Comparison of ENCODE assay signal across 22 cellular contexts in the genomic region with DNA sequence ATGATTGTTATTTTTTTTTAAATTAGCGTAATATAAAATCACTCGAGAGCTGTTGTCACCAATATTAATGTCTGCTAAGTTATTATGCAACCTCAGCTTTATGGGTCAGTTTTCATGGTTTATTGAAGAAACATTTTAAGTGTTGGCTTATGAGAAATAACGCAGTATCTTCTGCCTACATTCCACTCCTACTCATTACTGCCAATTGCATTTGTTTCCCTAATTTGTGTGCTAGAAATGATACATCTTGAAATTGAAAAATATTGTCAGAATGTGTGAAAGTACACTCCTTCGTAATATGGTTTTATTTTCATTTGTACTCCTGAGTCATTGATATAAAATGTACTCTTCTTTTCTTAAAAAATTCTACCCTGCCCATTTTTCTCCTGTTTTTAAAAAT.
DNase-seq lines count a peak whose midpoint lies in the region; ATAC-seq, FAIRE-seq and TF ChIP-seq lines count a peak whose summit lies in the region.
"Had no signal": no experiment of that assay in that cellular context is flagged by ENCODE, and none has a peak within 500 bp of the region (broad histone marks: within the 10 kb centered on the region; RNA-seq: fewer than 3 reads in every experiment).

No MANE protein-coding gene starts in this region.

- DNase-seq in HepG2 (ENCODE audit: low spot score) (no peak), right lobe of liver (no peak), LHCN-M2 (ENCODE audit: low read depth) (peak; percentile 19), fibroblast of villous mesenchyme (ENCODE audit: low read depth) (peak; percentile 55), small intestine (no peak), mammary epithelial cell (no peak)
- DNase-seq in activated CD8-positive, alpha-beta memory T cell treated with anti-CD3 and anti-CD28 coated beads for 24 hours = no peak
- DNase-seq: BE2C; C1 segment of cervical spinal cord; CD4-positive, CD25-positive, alpha-beta regulatory T cell; CD8-positive, alpha-beta memory T cell; COR-L47; GOT3; H7; HFFc6 had no signal

- H3K27ac ChIP-seq in HepG2 (ENCODE audit: extremely low read length, insufficient read depth, low read length) = no peak overlapping the region
- no peak overlapping the region for H3K27ac ChIP-seq in right lobe of liver
- H3K27ac ChIP-seq in small intestine (ENCODE audit: low read depth in 1 of 2, low read length in 1 of 2) = no peak overlapping the region
- no peak overlapping the region for H3K27ac ChIP-seq in mammary epithelial cell (ENCODE audit: insufficient read depth, low read depth, low read length)
- H3K27ac ChIP-seq: 22Rv1, A549 had no signal

- POLR2A ChIA-PET in HepG2 (lab: Yijun Ruan, JAX) = no interaction called here

- ATAC-seq in HepG2 (no peak), right lobe of liver (no peak), HG03135 (IDR thresholded peaks at IDR 0.05; ENCODE audit: unreplicated experiment) (no peak)
- ATAC-seq: A549, HCT116 had no signal

- WGBS in HepG2 (ENCODE audit: low lambda C conversion rate) = 8% methylated on average over 4 of the region's 4 CpGs
- WGBS in right lobe of liver (ENCODE audit: insufficient coverage, low coverage, low lambda C conversion rate, missing lambda C conversion rate) = 63% methylated on average over 4 of the region's 4 CpGs
- WGBS in small intestine, 3 donors = 66 to 92% (median 78%) methylated on average over 4 of the region's 4 CpGs
- WGBS in mammary epithelial cell (ENCODE audit: low coverage, missing lambda C conversion rate) = 79% methylated on average over 4 of the region's 4 CpGs

- TF ChIP-seq POLR2A in HepG2 (IDR thresholded peaks at IDR 0.05; ENCODE audit: insufficient read depth in 1 of 2, low read depth in 2 of 2, low read length in 2 of 2) (no peak), right lobe of liver (IDR thresholded peaks at IDR 0.05) (no peak)

- in situ Hi-C loops in HepG2 (cut with HindIII; ENCODE audit: extremely low pct_ligation_motif_present, low pct_unique_long_range_greater_than_20kb) (no loop called here), mammary epithelial cell (cut with MboI; ENCODE audit: low sequenced_read_pairs in 2 of 2) (no loop called here)

- FAIRE-seq in HepG2 (lab: Jason Lieb, UNC) = no peak
- peak; percentile 19 for FAIRE-seq in small intestine (lab: Jason Lieb, UNC)
- FAIRE-seq: A549, GM12892, GM18507, HTR-8/SVneo had no signal

- intact Hi-C loops in HepG2 (cut with micrococcal nuclease; ENCODE audit: unreplicated experiment) = no loop called here
- intact Hi-C loops in right lobe of liver (cut with DNase I) = no loop called here
- intact Hi-C loops in mammary epithelial cell (cut with micrococcal nuclease) = no loop called here

- no TSS peak for BruUV-seq in HepG2 (replicated peaks; lab: Mats Ljungman, UMichigan)
- no TSS peak for BruUV-seq in mammary epithelial cell (replicated peaks; lab: Mats Ljungman, UMichigan)

- TF ChIP-seq EP300 in HepG2 (IDR thresholded peaks at IDR 0.05; ENCODE audit: low read depth in 2 of 2, low read length in 2 of 2) (no peak), HepG2 (CRISPR knock-in tag; IDR thresholded peaks at IDR 0.05; ENCODE audit: borderline replicate concordance) (no peak)

- TF ChIP-seq RAD21 in HepG2 (CRISPR knock-in tag; IDR thresholded peaks at IDR 0.05) = no peak

- H3K79me2 ChIP-seq in HepG2 (ENCODE audit: insufficient read depth, low read length) (no peaks in the 10 kb centered on the region), mammary epithelial cell (ENCODE audit: insufficient read depth, low read length) (no peaks in the 10 kb centered on the region)

- H3K4me2 ChIP-seq in HepG2 (ENCODE audit: low read depth, low read length) = no peak overlapping the region
- no peak overlapping the region for H3K4me2 ChIP-seq in mammary epithelial cell (ENCODE audit: insufficient read depth, low read depth, low read length)
- H3K4me2 ChIP-seq: A549 had no signal

- no peaks in the 10 kb centered on the region for H3K36me3 ChIP-seq in HepG2 (replicated peaks in 1 of 2; ENCODE audit: control insufficient read depth in 1 of 2, insufficient read depth in 2 of 2, low read length in 2 of 2)
- no peaks in the 10 kb centered on the region for H3K36me3 ChIP-seq in right lobe of liver
- H3K36me3 ChIP-seq in small intestine (ENCODE audit: control insufficient read depth in 2 of 2, insufficient read depth in 2 of 2, low read length in 2 of 2) = no peaks in the 10 kb centered on the region
- H3K36me3 ChIP-seq in mammary epithelial cell (ENCODE audit: insufficient read depth, low read length) = no peaks in the 10 kb centered on the region
- H3K36me3 ChIP-seq: BE2C had no signal

- CTCF ChIA-PET in HepG2 (lab: Yijun Ruan, JAX; ENCODE audit: low intra/inter-chr PET ratio, low total read pairs) = no interaction called here
- CTCF ChIA-PET in mammary epithelial cell (lab: Charles Lee; ENCODE audit: low non-redundant PET) = no interaction called here

- no peaks in the 10 kb centered on the region for H3K4me1 ChIP-seq in HepG2 (ENCODE audit: insufficient read depth, low read length)
- H3K4me1 ChIP-seq in right lobe of liver = no peaks in the 10 kb centered on the region
- no peaks in the 10 kb centered on the region for H3K4me1 ChIP-seq in small intestine (ENCODE audit: control insufficient read depth in 2 of 2, insufficient read depth in 1 of 2, low read depth in 1 of 2, low read length in 1 of 2)
- H3K4me1 ChIP-seq in mammary epithelial cell (ENCODE audit: insufficient read depth, low read length) = no peaks in the 10 kb centered on the region
- H3K4me1 ChIP-seq: A549, BE2C had no signal

- H3K4me3 ChIP-seq in HepG2 (replicated peaks in 1 of 3; ENCODE audit: insufficient read depth in 1 of 3, low read depth in 2 of 3, low read length in 3 of 3) = no peak overlapping the region
- no peak overlapping the region for H3K4me3 ChIP-seq in right lobe of liver
- H3K4me3 ChIP-seq in fibroblast of villous mesenchyme (ENCODE audit: low read depth, low read length) = no peak overlapping the region
- H3K4me3 ChIP-seq in small intestine (ENCODE audit: low read depth in 1 of 2, low read length in 2 of 2) = no peak overlapping the region
- no peak overlapping the region for H3K4me3 ChIP-seq in mammary epithelial cell (replicated peaks in 1 of 3; ENCODE audit: insufficient read depth in 1 of 3, low read depth in 2 of 3, low read length in 3 of 3)
- H3K4me3 ChIP-seq: A549 had no signal

- H4K20me1 ChIP-seq in HepG2 (ENCODE audit: insufficient read depth, low read length) = no peaks in the 10 kb centered on the region
- no peaks in the 10 kb centered on the region for H4K20me1 ChIP-seq in mammary epithelial cell (ENCODE audit: insufficient read depth, low read length)

- H2AFZ ChIP-seq in HepG2 (ENCODE audit: low read length) (no peak overlapping the region), mammary epithelial cell (ENCODE audit: low read depth, low read length) (no peak overlapping the region)

- H3K9ac ChIP-seq in HepG2 (ENCODE audit: insufficient read depth, low read depth, low read length) (no peak overlapping the region), mammary epithelial cell (ENCODE audit: insufficient read depth, low read length) (no peak overlapping the region)

- H3K9me3 ChIP-seq in HepG2 (ENCODE audit: low read length) = no peaks in the 10 kb centered on the region
- no peaks in the 10 kb centered on the region for H3K9me3 ChIP-seq in right lobe of liver
- H3K9me3 ChIP-seq in small intestine (ENCODE audit: control insufficient read depth, low read depth) = no peaks in the 10 kb centered on the region
- H3K9me3 ChIP-seq in mammary epithelial cell (replicated peaks; ENCODE audit: insufficient read depth, low read length) = no peaks in the 10 kb centered on the region
- H3K9me3 ChIP-seq: A549, BE2C had no signal

- dilution Hi-C loops in mammary epithelial cell (cut with HindIII; ENCODE audit: low sequenced_read_pairs) = no loop called here

- H3K27me3 ChIP-seq in HepG2 (ENCODE audit: control insufficient read depth in 1 of 2, insufficient read depth in 2 of 2, low read length in 2 of 2) (0 out of 5 replicates have a peak, but pooled peaks cover 0 to 3% of the 10 kb centered on the region in 2 experiments), right lobe of liver (no peaks in the 10 kb centered on the region), small intestine (ENCODE audit: control insufficient read depth in 2 of 2, insufficient read depth in 2 of 2, low read length in 2 of 2) (no peaks in the 10 kb centered on the region), mammary epithelial cell (ENCODE audit: insufficient read depth, low read length) (peaks cover 3% of the 10 kb centered on the region)
- H3K27me3 ChIP-seq: BE2C had no signal

- TF ChIP-seq CTCF in HepG2 (CRISPR knock-in tag; IDR thresholded peaks at IDR 0.05) = no peak
- no peak for TF ChIP-seq CTCF in right lobe of liver (IDR thresholded peaks at IDR 0.05)
- no peak for TF ChIP-seq CTCF in fibroblast of villous mesenchyme (IDR thresholded peaks at IDR 0.05; ENCODE audit: insufficient read depth, low read depth, low read length)
- TF ChIP-seq CTCF in mammary epithelial cell (conservative IDR thresholded peaks at IDR 0.05 in 1 of 2, IDR thresholded peaks at IDR 0.05 in 1 of 2; ENCODE audit: extremely low read depth in 1 of 2, insufficient read depth in 1 of 2, low read depth in 1 of 2, low read length in 2 of 2) = no peak

TF ChIP-seq in HepG2, 621 proteins besides CTCF, POLR2A, EP300 and RAD21 (continues in another document):
- TF ChIP-seq ZNF703 (CRISPR knock-in tag; IDR thresholded peaks at IDR 0.05; ENCODE audit: borderline replicate concordance) = no peak
- no peak for TF ChIP-seq ZNF614 (CRISPR knock-in tag; IDR thresholded peaks at IDR 0.05; ENCODE audit: borderline replicate concordance)
- TF ChIP-seq, protein P1, sequence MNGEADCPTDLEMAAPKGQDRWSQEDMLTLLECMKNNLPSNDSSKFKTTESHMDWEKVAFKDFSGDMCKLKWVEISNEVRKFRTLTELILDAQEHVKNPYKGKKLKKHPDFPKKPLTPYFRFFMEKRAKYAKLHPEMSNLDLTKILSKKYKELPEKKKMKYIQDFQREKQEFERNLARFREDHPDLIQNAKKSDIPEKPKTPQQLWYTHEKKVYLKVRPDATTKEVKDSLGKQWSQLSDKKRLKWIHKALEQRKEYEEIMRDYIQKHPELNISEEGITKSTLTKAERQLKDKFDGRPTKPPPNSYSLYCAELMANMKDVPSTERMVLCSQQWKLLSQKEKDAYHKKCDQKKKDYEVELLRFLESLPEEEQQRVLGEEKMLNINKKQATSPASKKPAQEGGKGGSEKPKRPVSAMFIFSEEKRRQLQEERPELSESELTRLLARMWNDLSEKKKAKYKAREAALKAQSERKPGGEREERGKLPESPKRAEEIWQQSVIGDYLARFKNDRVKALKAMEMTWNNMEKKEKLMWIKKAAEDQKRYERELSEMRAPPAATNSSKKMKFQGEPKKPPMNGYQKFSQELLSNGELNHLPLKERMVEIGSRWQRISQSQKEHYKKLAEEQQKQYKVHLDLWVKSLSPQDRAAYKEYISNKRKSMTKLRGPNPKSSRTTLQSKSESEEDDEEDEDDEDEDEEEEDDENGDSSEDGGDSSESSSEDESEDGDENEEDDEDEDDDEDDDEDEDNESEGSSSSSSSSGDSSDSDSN (CRISPR knock-in tag; IDR thresholded peaks at IDR 0.05) = no peak

Comparison
In these comparisons a context has a peak if more than half of its experiments do, and no peak if none do; other contexts are left out.
1. DNase-seq: peak in LHCN-M2 (single experiment) and fibroblast of villous mesenchyme (single experiment); none in HepG2 (single experiment), right lobe of liver (0 of 3), small intestine (single experiment), mammary epithelial cell (single experiment) and activated CD8-positive, alpha-beta memory T cell treated with anti-CD3 and anti-CD28 coated beads for 24 hours (single experiment).